Comparison of ENCODE assay signal across 27 cellular contexts in the genomic region with DNA sequence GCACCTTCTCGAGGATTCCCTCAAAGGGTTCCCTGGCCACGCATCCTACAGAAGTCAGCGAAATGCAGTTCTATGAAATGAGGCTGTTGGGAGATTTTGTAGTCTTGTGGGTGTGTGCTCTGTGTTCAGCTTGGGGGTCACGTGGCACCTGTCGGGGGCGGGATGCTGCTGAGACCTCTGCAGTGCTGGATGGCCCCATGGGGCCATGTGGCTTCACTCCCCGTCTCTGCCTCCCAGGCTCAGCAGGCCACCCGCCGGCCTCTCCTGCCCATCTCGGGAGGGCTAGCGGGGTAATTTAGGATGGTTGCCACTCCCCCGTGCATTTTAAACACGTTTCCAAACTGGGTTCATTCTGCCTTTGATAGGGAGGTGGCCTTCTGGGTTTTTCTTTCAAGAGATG.
A peak's percentile ranks its signal among the peaks of the same experiment; 100 is the strongest.
DNase-seq lines count a peak whose midpoint lies in the region; ATAC-seq and TF ChIP-seq lines count a peak whose summit lies in the region.
"Had no signal": no experiment of that assay in that cellular context is flagged by ENCODE, and none has a peak within 500 bp of the region (broad histone marks: within the 10 kb centered on the region; RNA-seq: fewer than 3 reads in every experiment).

No MANE protein-coding gene starts in this region.

- peaks cover 22% of the 10 kb centered on the region for H3K4me1 ChIP-seq in A673 (ENCODE audit: insufficient read depth, low read length, poor library complexity, severe bottlenecking)
- H3K4me1 ChIP-seq in transverse colon: peaks cover 0 to 18% (median 14%) of the 10 kb centered on the region in 4 donors
- H3K4me1 ChIP-seq in OCI-LY7 (ENCODE audit: insufficient read depth, low read length, poor library complexity, severe bottlenecking): no peaks in the 10 kb centered on the region
- H3K4me1 ChIP-seq: parathyroid adenoma had no signal

- H3K36me3 ChIP-seq in A673 (ENCODE audit: insufficient read depth, low read length, poor library complexity, severe bottlenecking) (no peaks in the 10 kb centered on the region), transverse colon (no peaks in the 10 kb centered on the region), OCI-LY7 (ENCODE audit: insufficient read depth, low read length) (no peaks in the 10 kb centered on the region)
- H3K36me3 ChIP-seq: left ventricle myocardium inferior, upper lobe of left lung had no signal

- H3K27me3 ChIP-seq in A673 (replicated peaks; ENCODE audit: insufficient read depth, low read depth, low read length, poor library complexity): no peaks in the 10 kb centered on the region
- H3K27me3 ChIP-seq in transverse colon: no peaks in the 10 kb centered on the region
- H3K27me3 ChIP-seq: upper lobe of left lung had no signal

- BruUV-seq in A673 (replicated peaks; lab: Mats Ljungman, UMichigan) (no TSS peak), OCI-LY7 (replicated peaks; lab: Mats Ljungman, UMichigan) (no TSS peak)

- CTCF ChIA-PET in A673 (lab: Charles Lee) (no interaction called here), OCI-LY7 (lab: Charles Lee; ENCODE audit: unreplicated experiment) (no interaction called here)

- H2AFZ ChIP-seq in OCI-LY7 (ENCODE audit: low read length): no peak overlapping the region
- H2AFZ ChIP-seq: parathyroid adenoma had no signal

- no peak overlapping the region for H3K4me2 ChIP-seq in OCI-LY7 (ENCODE audit: low read length)

- TF ChIP-seq CTCF in A673 (conservative IDR thresholded peaks at IDR 0.05; ENCODE audit: low read depth, low read length) (no peak), VCaP (conservative IDR thresholded peaks at IDR 0.05) (no peak), transverse colon (IDR thresholded peaks at IDR 0.05) (no peak), OCI-LY7 (conservative IDR thresholded peaks at IDR 0.05; ENCODE audit: low read length) (no peak)

- H3K79me2 ChIP-seq in OCI-LY7 (ENCODE audit: insufficient read depth, low read depth, low read length): no peaks in the 10 kb centered on the region
- H3K79me2 ChIP-seq: parathyroid adenoma had no signal

- ATAC-seq in HG03139 (IDR thresholded peaks at IDR 0.05; ENCODE audit: unreplicated experiment): no peak
- ATAC-seq: activated CD4-positive, CD25-positive, alpha-beta regulatory T cell treated with anti-CD3 and anti-CD28 coated beads, Interleukin-2, amount 50 U/mL, for 24 hours; stimulated activated memory B cell treated with anti-CD40 and anti-IgM and Interleukin-4, amounts not matched to agents 10 μg/mL and 1 μg/mL and 100 μg/mL, for 72 hours; T-helper 17 cell had no signal

- no peaks in the 10 kb centered on the region for H4K20me1 ChIP-seq in OCI-LY7 (ENCODE audit: insufficient read depth, low read length)

- POLR2A ChIA-PET in A673 (lab: Charles Lee; ENCODE audit: low non-redundant PET): interaction anchor here (0.7 kb wide), 1 partner anchor 36 kb away, joined by 6 read pairs; no protein-coding TSS in a partner anchor
- POLR2A ChIA-PET in OCI-LY7 (lab: Charles Lee): no interaction called here

- H3K27ac ChIP-seq in A673 (ENCODE audit: low read depth, low read length, poor library complexity, severe bottlenecking) (no peak overlapping the region), VCaP (peak overlapping the region; percentile 47), transverse colon (no peak overlapping the region), OCI-LY7 (ENCODE audit: low read depth, low read length, poor library complexity, severe bottlenecking) (no peak overlapping the region)
- H3K27ac ChIP-seq: 22Rv1, left ventricle myocardium inferior, parathyroid adenoma, SK-N-MC, upper lobe of left lung had no signal

- no peaks in the 10 kb centered on the region for H3K9me2 ChIP-seq in OCI-LY7 (ENCODE audit: insufficient read depth, low read length)

- H3K4me3 ChIP-seq in A673 (ENCODE audit: low read depth, low read length, poor library complexity, severe bottlenecking) (no peak overlapping the region), transverse colon (no peak overlapping the region), OCI-LY7 (ENCODE audit: low read depth, low read length, poor library complexity, severe bottlenecking) (no peak overlapping the region)
- H3K4me3 ChIP-seq: left ventricle myocardium inferior, SK-N-MC, upper lobe of left lung had no signal

- intact Hi-C loops in A673 (cut with micrococcal nuclease; ENCODE audit: unreplicated experiment) (no loop called here), transverse colon (cut with DNase I; ENCODE audit: low total_unique reads) (no loop called here), OCI-LY7 (cut with micrococcal nuclease; ENCODE audit: unreplicated experiment) (no loop called here)

- H3K9me3 ChIP-seq in A673 (ENCODE audit: low read depth, low read length, poor library complexity, severe bottlenecking): no peaks in the 10 kb centered on the region
- H3K9me3 ChIP-seq in transverse colon: no peaks in the 10 kb centered on the region
- H3K9me3 ChIP-seq in OCI-LY7 (ENCODE audit: low read length): 0 out of 2 replicates have a peak, but pooled peaks cover 5% of the 10 kb centered on the region
- H3K9me3 ChIP-seq: left ventricle myocardium inferior, upper lobe of left lung had no signal

- no peak for TF ChIP-seq EP300 in transverse colon (IDR thresholded peaks at IDR 0.05; ENCODE audit: low read depth)

- WGBS in transverse colon (ENCODE audit: low coverage in 1 of 2), 2 donors: 76 to 87% methylated on average over 5 to 13 of the region's 13 CpGs

- peak; percentile 43 for DNase-seq in DMS 273 (lab: John Stamatoyannopoulos, UW; ENCODE audit: unreplicated experiment)
- no peak for DNase-seq in DMS 273 treated with DMSO at 0.1 percent for 48 hours (lab: John Stamatoyannopoulos, UW)
- DNase-seq in A673 (ENCODE audit: low spot score): peak; percentile 26
- DNase-seq in NCI-H2081 treated with DMSO at 0.1 percent for 48 hours (lab: John Stamatoyannopoulos, UW): peak; percentile 21
- DNase-seq in transverse colon: no peak
- no peak for DNase-seq in OCI-LY7 (ENCODE audit: low spot score)
- DNase-seq: activated CD4-positive, alpha-beta T cell treated with anti-CD3 and anti-CD28 coated beads, Interleukin-2, amount 50 U/mL, for 4 hours; activated naive CD4-positive, alpha-beta T cell treated with Interleukin-2 at 50 U/mL for 16 hours; CD4-positive, CD25-positive, alpha-beta regulatory T cell; endodermal cell; HFFc6; IMR-90; left ventricle myocardium inferior; mesenchymal stem cell; NCI-H2107; NCI-H524 treated with DMSO at 0.1 percent for 48 hours; retina; RPMI8226; T-helper 17 cell; upper lobe of left lung had no signal

- in situ Hi-C loops in transverse colon (cut with MboI; ENCODE audit: low pct_ligation_motif_present in 1 of 4, low pct_unique_long_range_greater_than_20kb in 1 of 4, low sequenced_read_pairs in 3 of 4): no loop called here

- no peak for TF ChIP-seq POLR2A in transverse colon (IDR thresholded peaks at IDR 0.05)

Comparison
In these comparisons a context has a peak if more than half of its experiments do, and no peak if none do; other contexts are left out.
1. DNase-seq: peak in DMS 273 (single experiment), A673 (single experiment) and NCI-H2081 treated with DMSO at 0.1 percent for 48 hours (single experiment); none in DMS 273 treated with DMSO at 0.1 percent for 48 hours (single experiment), transverse colon (single experiment) and OCI-LY7 (single experiment).